ENCODE assay signal across 8 cellular contexts in the genomic region with DNA sequence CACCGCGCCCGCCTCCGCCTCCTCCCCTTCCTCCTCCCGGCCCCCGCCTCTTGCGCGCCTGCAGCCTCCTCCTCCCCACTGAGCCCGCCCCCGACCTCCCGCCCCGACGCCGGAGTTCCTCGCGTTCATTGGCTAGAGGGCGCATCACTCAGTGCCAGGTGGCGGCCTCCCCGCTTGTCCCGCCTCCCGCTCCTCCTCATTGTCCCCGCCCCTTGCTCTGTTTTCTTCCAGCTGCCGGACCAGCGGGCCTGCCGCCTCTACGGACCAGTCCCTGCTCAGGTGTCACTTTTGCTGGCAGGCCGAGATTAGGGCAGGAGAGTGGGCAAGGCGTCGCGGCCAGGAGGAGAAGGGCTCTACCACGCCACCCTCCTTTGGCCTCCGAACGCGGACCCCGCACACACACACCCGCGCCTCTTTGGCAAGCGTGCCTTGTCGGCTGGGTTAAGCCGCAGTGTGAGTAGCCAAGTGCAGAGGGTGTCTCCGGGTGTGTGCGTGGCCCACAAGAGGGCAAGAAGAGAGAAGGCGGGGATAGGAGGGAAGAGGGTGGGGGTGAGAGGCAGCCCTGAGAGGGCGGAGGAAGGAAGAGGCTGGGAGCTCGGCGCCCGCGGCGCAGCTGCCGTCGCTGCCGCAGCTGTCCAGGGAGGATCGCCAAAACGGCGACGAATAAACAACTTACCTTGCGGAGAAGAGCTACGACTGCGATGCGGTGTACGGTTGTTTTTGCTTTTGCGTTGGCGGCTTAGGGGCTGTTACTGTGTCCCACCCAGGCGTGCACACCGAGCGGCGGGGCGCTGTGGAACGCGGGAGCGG. TPM values are rescaled to one million over a fixed set of nuclear protein-coding genes. Genes with fewer than 3 reads are reported as not detected.
DNase-seq lines count a peak whose midpoint lies in the region; ATAC-seq and TF ChIP-seq lines count a peak whose summit lies in the region.

No MANE protein-coding gene starts in this region.

- H3K4me3 Mint-ChIP-seq in activated naive CD4-positive, alpha-beta T cell treated with anti-CD3 and anti-CD28 coated beads, Interleukin-2, amount 50 U/mL, for 24 hours: peak overlapping the region; percentile 92

- peaks cover 6% of the 10 kb centered on the region for H3K27me3 Mint-ChIP-seq in activated naive CD4-positive, alpha-beta T cell treated with anti-CD3 and anti-CD28 coated beads, Interleukin-2, amount 50 U/mL, for 24 hours

- H3K9me3 Mint-ChIP-seq in activated naive CD4-positive, alpha-beta T cell treated with anti-CD3 and anti-CD28 coated beads, Interleukin-2, amount 50 U/mL, for 24 hours: no peaks in the 10 kb centered on the region

- peak; percentile 50 for TF ChIP-seq POLR2A in NB4 (IDR thresholded peaks at IDR 0.05; ENCODE audit: extremely low read depth, insufficient read length)

- no peaks in the 10 kb centered on the region for H3K36me3 Mint-ChIP-seq in activated naive CD4-positive, alpha-beta T cell treated with anti-CD3 and anti-CD28 coated beads, Interleukin-2, amount 50 U/mL, for 24 hours

- H3K4me3 ChIP-seq in GM08714 (ENCODE audit: low read length): peak overlapping the region; percentile 63; the same call in 1 of the 2 replicates
- H3K4me3 ChIP-seq in NB4 (ENCODE audit: low read depth, low read length): peak overlapping the region; percentile 80

- peak overlapping the region; percentile 59 for H3K27ac Mint-ChIP-seq in activated naive CD4-positive, alpha-beta T cell treated with anti-CD3 and anti-CD28 coated beads, Interleukin-2, amount 50 U/mL, for 24 hours

- DNase-seq in NB4 (ENCODE audit: low read depth): peak; percentile 96
- DNase-seq in SK-N-DZ (ENCODE audit: low spot score): peak; percentile 93
- DNase-seq in glomerular endothelial cell (ENCODE audit: extremely low read depth, low read depth, low spot score): peak; percentile 60
- DNase-seq in occipital lobe (lab: John Stamatoyannopoulos, UW): peak; percentile 99

- no peak for TF ChIP-seq CTCF in NB4 (IDR thresholded peaks at IDR 0.05; ENCODE audit: low read depth, low read length)

- peaks cover 34% of the 10 kb centered on the region for H3K4me1 Mint-ChIP-seq in activated naive CD4-positive, alpha-beta T cell treated with anti-CD3 and anti-CD28 coated beads, Interleukin-2, amount 50 U/mL, for 24 hours

- H3K27ac ChIP-seq in temporal lobe (ENCODE audit: low read depth, low read length): peak overlapping the region; percentile 99

- ATAC-seq in HG02588 (IDR thresholded peaks at IDR 0.05; ENCODE audit: unreplicated experiment): peak; percentile 76

RNA-seq across cellular contexts. Expression of a gene that starts 0.4 kb away (rescaled TPM):
- polyA plus RNA-seq in SK-N-DZ (2014; cell fraction: cytosol; rRNA removed): 20.1 and 20.9 TPM in 2 replicates
- polyA plus RNA-seq in SK-N-DZ (2014; cell fraction: nucleus; rRNA removed): 15.6 and 17.6 TPM in 2 replicates
- total RNA-seq in glomerular endothelial cell (28.4 and 44.5 TPM in 2 replicates), occipital lobe (159 TPM), temporal lobe (102 TPM)

Comparison
In these comparisons a context has a peak if more than half of its experiments do, and no peak if none do; other contexts are left out.
1. Peak in every context shown above with its lines: DNase-seq, ATAC-seq, H3K4me3 ChIP-seq and H3K27ac ChIP-seq.